Comparison of ENCODE assay signal across 11 cellular contexts in genomic region chr21:43702785-43703067, GRCh38. TPM values are rescaled to one million over a fixed set of nuclear protein-coding genes. Genes with fewer than 3 reads are reported as not detected.
DNase-seq lines count a peak whose midpoint lies in the region; ATAC-seq and TF ChIP-seq lines count a peak whose summit lies in the region.
"Had no signal": no experiment of that assay in that cellular context is flagged by ENCODE, and none has a peak within 500 bp of the region (broad histone marks: within the 10 kb centered on the region; RNA-seq: fewer than 3 reads in every experiment).

No MANE protein-coding gene starts in this region.

- H3K36me3 ChIP-seq in ascending aorta: no peaks in the 10 kb centered on the region
- no peaks in the 10 kb centered on the region for H3K36me3 ChIP-seq in hepatocyte (replicated peaks; ENCODE audit: insufficient read depth, low read depth)

- peaks cover 5% of the 10 kb centered on the region for H3K36me3 Mint-ChIP-seq in activated CD4-positive, alpha-beta T cell treated with anti-CD3 and anti-CD28 coated beads, Interleukin-2, amount 10 ng/mL, durations not matched to agents 24 days and 14 days (ENCODE audit: low read depth)
- H3K36me3 Mint-ChIP-seq in stimulated activated effector memory CD8-positive, alpha-beta T cell treated with anti-CD3 and anti-CD28 coated beads, Interleukin-12 subunit alpha, Interleukin-12 subunit beta, amount 100 ng/mL, for 72 hours: peaks cover under 1% of the 10 kb centered on the region

- no peak overlapping the region for H2AFZ ChIP-seq in hepatocyte

- 66% methylated on average over 14 of the region's 14 CpGs for WGBS in hepatocyte (ENCODE audit: low lambda C conversion rate, missing lambda C conversion rate)

- peaks cover 20 to 21% of the 10 kb centered on the region in 2 donors for H3K4me1 ChIP-seq in ascending aorta
- peaks cover 14% of the 10 kb centered on the region for H3K4me1 ChIP-seq in hepatocyte (ENCODE audit: insufficient read depth)

- ATAC-seq in stimulated activated effector memory CD8-positive, alpha-beta T cell treated with anti-CD3 and anti-CD28 coated beads, Interleukin-12 subunit alpha, Interleukin-12 subunit beta, amount 100 ng/mL, for 72 hours: no peak
- ATAC-seq in GM21576 (IDR thresholded peaks at IDR 0.05; ENCODE audit: unreplicated experiment): no peak
- no peak for ATAC-seq in HG03521 (IDR thresholded peaks at IDR 0.05; ENCODE audit: unreplicated experiment)

- H3K9me3 ChIP-seq in ascending aorta (no peaks in the 10 kb centered on the region), hepatocyte (ENCODE audit: low read depth) (no peaks in the 10 kb centered on the region)
- H3K9me3 ChIP-seq: SK-N-SH had no signal

- H3K9me2 ChIP-seq in hepatocyte (replicated peaks; ENCODE audit: insufficient read depth): no peaks in the 10 kb centered on the region
- H3K9me2 ChIP-seq: SK-N-SH had no signal

- H3K4me3 ChIP-seq in ascending aorta (peak overlapping the region; percentile 27 to 52), hepatocyte (no peak overlapping the region)

- H3K79me2 ChIP-seq in hepatocyte: no peaks in the 10 kb centered on the region

- H3K4me1 Mint-ChIP-seq in activated CD4-positive, alpha-beta T cell treated with anti-CD3 and anti-CD28 coated beads, Interleukin-2, amount 10 ng/mL, durations not matched to agents 24 days and 14 days: peaks cover 9% of the 10 kb centered on the region
- peaks cover 21% of the 10 kb centered on the region for H3K4me1 Mint-ChIP-seq in stimulated activated effector memory CD8-positive, alpha-beta T cell treated with anti-CD3 and anti-CD28 coated beads, Interleukin-12 subunit alpha, Interleukin-12 subunit beta, amount 100 ng/mL, for 72 hours

- H3K4me2 ChIP-seq in hepatocyte: peak overlapping the region; percentile 35
- H3K4me2 ChIP-seq: SK-N-SH had no signal

- H3K27me3 ChIP-seq in ascending aorta: no peaks in the 10 kb centered on the region
- no peaks in the 10 kb centered on the region for H3K27me3 ChIP-seq in hepatocyte

- H3K27ac ChIP-seq in ascending aorta (peak overlapping the region; percentile 77 to 82), hepatocyte (peak overlapping the region; percentile 65)

- no peaks in the 10 kb centered on the region for H3K9me3 Mint-ChIP-seq in activated CD4-positive, alpha-beta T cell treated with anti-CD3 and anti-CD28 coated beads, Interleukin-2, amount 10 ng/mL, durations not matched to agents 24 days and 14 days
- H3K9me3 Mint-ChIP-seq in stimulated activated effector memory CD8-positive, alpha-beta T cell treated with anti-CD3 and anti-CD28 coated beads, Interleukin-12 subunit alpha, Interleukin-12 subunit beta, amount 100 ng/mL, for 72 hours: no peaks in the 10 kb centered on the region

- DNase-seq in activated CD4-positive, alpha-beta T cell treated with anti-CD3 and anti-CD28 coated beads, Interleukin-2, amount 10 ng/mL, durations not matched to agents 24 days and 14 days: no peak
- DNase-seq in activated CD4-positive, alpha-beta T cell treated with anti-CD3 and anti-CD28 coated beads, Interleukin-2, amount 50 U/mL, for 4 hours: no peak
- DNase-seq in ascending aorta (ENCODE audit: low spot score in 2 of 2): peak in 1 of 2 donors; percentile 75
- no peak for DNase-seq in hepatocyte (ENCODE audit: low spot score)
- no peak for DNase-seq in stimulated activated effector memory CD8-positive, alpha-beta T cell treated with anti-CD3 and anti-CD28 coated beads, Interleukin-12 subunit alpha, Interleukin-12 subunit beta, amount 100 ng/mL, for 72 hours (ENCODE audit: low spot score in 2 of 2)
- DNase-seq in DMS79 (lab: John Stamatoyannopoulos, UW): no peak
- DNase-seq: KBM-7, NCI-H510A had no signal

- TF ChIP-seq CTCF in ascending aorta (IDR thresholded peaks at IDR 0.05) (no peak), hepatocyte (IDR thresholded peaks at IDR 0.05; ENCODE audit: poor library complexity) (no peak)

- intact Hi-C loops in activated CD4-positive, alpha-beta T cell treated with anti-CD3 and anti-CD28 coated beads, Interleukin-2, amount 10 ng/mL, durations not matched to agents 24 days and 14 days (cut with micrococcal nuclease): no loop called here
- intact Hi-C loops in ascending aorta (cut with DNase I): loop anchor here (1.0 kb wide), 2 partner anchors 16 to 23 kb away; no protein-coding TSS in a partner anchor

- no peak overlapping the region for H3K27ac Mint-ChIP-seq in activated CD4-positive, alpha-beta T cell treated with anti-CD3 and anti-CD28 coated beads, Interleukin-2, amount 10 ng/mL, durations not matched to agents 24 days and 14 days
- H3K27ac Mint-ChIP-seq in stimulated activated effector memory CD8-positive, alpha-beta T cell treated with anti-CD3 and anti-CD28 coated beads, Interleukin-12 subunit alpha, Interleukin-12 subunit beta, amount 100 ng/mL, for 72 hours: no peak overlapping the region

- H3K4me3 Mint-ChIP-seq in activated CD4-positive, alpha-beta T cell treated with anti-CD3 and anti-CD28 coated beads, Interleukin-2, amount 10 ng/mL, durations not matched to agents 24 days and 14 days: peak overlapping the region; percentile 57
- peak overlapping the region; percentile 39 for H3K4me3 Mint-ChIP-seq in stimulated activated effector memory CD8-positive, alpha-beta T cell treated with anti-CD3 and anti-CD28 coated beads, Interleukin-12 subunit alpha, Interleukin-12 subunit beta, amount 100 ng/mL, for 72 hours

- no peaks in the 10 kb centered on the region for H4K20me1 ChIP-seq in hepatocyte (ENCODE audit: insufficient read depth, poor library complexity, severe bottlenecking)

- no peaks in the 10 kb centered on the region for H3K27me3 Mint-ChIP-seq in activated CD4-positive, alpha-beta T cell treated with anti-CD3 and anti-CD28 coated beads, Interleukin-2, amount 10 ng/mL, durations not matched to agents 24 days and 14 days

RNA-seq across cellular contexts. Expression of gene PDXK, which starts 16.2 kb away (rescaled TPM):
- total RNA-seq in activated CD4-positive, alpha-beta T cell treated with anti-CD3 and anti-CD28 coated beads, Interleukin-2, amount 10 ng/mL, durations not matched to agents 24 days and 14 days: 138 and 152 TPM in 2 replicates
- 102 TPM for total RNA-seq in ascending aorta
- total RNA-seq in hepatocyte: 80.3 and 103 TPM in 2 replicates
- 185 and 192 TPM in 2 replicates for polyA plus RNA-seq in hepatocyte

RNA-seq across cellular contexts. Expression of gene RRP1B, which starts 43.4 kb away (rescaled TPM):
- total RNA-seq in activated CD4-positive, alpha-beta T cell treated with anti-CD3 and anti-CD28 coated beads, Interleukin-2, amount 10 ng/mL, durations not matched to agents 24 days and 14 days: 82.8 and 83.6 TPM in 2 replicates
- total RNA-seq in ascending aorta: 10.6 TPM
- total RNA-seq in hepatocyte: 19.2 and 20.3 TPM in 2 replicates
- polyA plus RNA-seq in hepatocyte: 16.5 and 18.6 TPM in 2 replicates

RNA-seq across cellular contexts. Expression of gene HSF2BP, which starts 43.4 kb away (rescaled TPM):
- 1.3 TPM in 2 replicates for total RNA-seq in activated CD4-positive, alpha-beta T cell treated with anti-CD3 and anti-CD28 coated beads, Interleukin-2, amount 10 ng/mL, durations not matched to agents 24 days and 14 days
- 0.75 TPM for total RNA-seq in ascending aorta
- 1.4 and 2.1 TPM in 2 replicates for total RNA-seq in hepatocyte
- 1.3 and 3.1 TPM in 2 replicates for polyA plus RNA-seq in hepatocyte
